11 cellular contexts compared by ENCODE assay signal in genomic region chr5:7202846-7203245, GRCh38.
"Had no signal": no experiment of that assay in that cellular context is flagged by ENCODE, and none has a peak within 500 bp of the region (broad histone marks: within the 10 kb centered on the region; RNA-seq: fewer than 3 reads in every experiment).

No MANE protein-coding gene starts in this region.

- FAIRE-seq: H1, H54 had no signal

- H3K4me1 ChIP-seq: HAP-1 had no signal

- DNase-seq: GM23248, GOT3, H7, H9, HCEC 1CT, HFFc6 had no signal

- H3K27ac ChIP-seq: GM23248 had no signal

- ATAC-seq: GM23338, HCT116 had no signal

- H3K4me2 ChIP-seq: GM23338 had no signal

- H3K36me3 ChIP-seq: HAP-1 had no signal

- H3K9me3 ChIP-seq: HAP-1 had no signal

- H3K9ac ChIP-seq: GM23248 had no signal

- H2AFZ ChIP-seq: GM23248, GM23338 had no signal

- H3K4me3 ChIP-seq: GM23248, GM23338, HAP-1 had no signal
